ENCODE assay signal across 10 cellular contexts in the genomic region with DNA sequence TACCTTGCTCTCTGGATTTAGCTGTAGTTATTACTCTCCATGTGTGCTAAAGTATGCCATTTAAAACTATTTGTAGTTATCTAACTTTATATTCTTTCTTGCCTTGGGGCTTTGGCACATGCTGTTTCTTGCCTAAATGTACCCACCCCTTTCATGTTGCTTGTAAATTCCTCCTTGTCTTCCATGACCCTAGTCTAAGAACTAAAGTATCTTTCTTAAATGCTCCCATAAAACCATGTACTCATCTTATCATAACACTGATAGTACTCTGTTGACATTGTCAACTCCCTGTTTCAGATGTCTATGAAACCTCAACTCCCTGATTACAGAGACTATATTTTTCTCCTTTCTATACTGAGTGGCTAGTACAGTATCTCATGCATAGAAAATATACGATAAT.
"Had no signal": no experiment of that assay in that cellular context is flagged by ENCODE, and none has a peak within 500 bp of the region (broad histone marks: within the 10 kb centered on the region; RNA-seq: fewer than 3 reads in every experiment).

No MANE protein-coding gene starts in this region.

- H3K4me3 ChIP-seq: GM23248, GM23338, HAP-1 had no signal

- H3K4me2 ChIP-seq: GM23338 had no signal

- H3K36me3 ChIP-seq: HAP-1 had no signal

- H3K27ac ChIP-seq: GM23248 had no signal

- H2AFZ ChIP-seq: GM23248, GM23338 had no signal

- H3K9me3 ChIP-seq: HAP-1 had no signal

- H3K4me1 ChIP-seq: HAP-1 had no signal

- H3K9ac ChIP-seq: GM23248 had no signal

- FAIRE-seq: H1, H54 had no signal

- DNase-seq: GM23248, GOT3, H7, H9, HCEC 1CT, HFFc6 had no signal
